ENCODE assay signal across 8 cellular contexts in genomic region chr15:67839358-67839928, GRCh38. TPM values are rescaled to one million over a fixed set of nuclear protein-coding genes. Genes with fewer than 3 reads are reported as not detected.
A peak's percentile ranks its signal among the peaks of the same experiment; 100 is the strongest.
DNase-seq lines count a peak whose midpoint lies in the region; ATAC-seq, FAIRE-seq and TF ChIP-seq lines count a peak whose summit lies in the region.

No MANE protein-coding gene starts in this region.

- H4K91ac ChIP-seq in H1 (replicated peaks; ENCODE audit: insufficient read length, low read length), result no peak overlapping the region

- H2BK12ac ChIP-seq in H1 (ENCODE audit: low read depth, low read length), result no peak overlapping the region

- no peak overlapping the region for H4K5ac ChIP-seq in H1 (ENCODE audit: insufficient read length, low read depth, low read length)

- peak overlapping the region; percentile 94 to 99 (median 97) for H3K27ac Mint-ChIP-seq in CD4-positive, CD25-positive, alpha-beta regulatory T cell
- H3K27ac Mint-ChIP-seq in T-helper 1 cell treated with Interleukin-12 subunit alpha and Interleukin-12 subunit beta and Interleukin-4 antibody, amounts not matched to agents 30 μg/mL and 1 μg/mL, for 36 hours, result peak overlapping the region; percentile 95

- H2BK20ac ChIP-seq in H1 (ENCODE audit: low read length), result no peak overlapping the region

- peak in 2 of 3 donors; percentile 24 to 65 for DNase-seq in CD4-positive, CD25-positive, alpha-beta regulatory T cell
- DNase-seq in MG63 (peak; percentile 29), H1 (ENCODE audit: low read depth in 1 of 2, low spot score in 2 of 2) (no peak), midbrain (lab: John Stamatoyannopoulos, UW) (peak; percentile 39), urothelium cell line (ENCODE audit: low spot score) (peak; percentile 72)

- H3K56ac ChIP-seq in H1 (replicated peaks; ENCODE audit: insufficient read length, low read depth, low read length), result no peak overlapping the region

- H2BK120ac ChIP-seq in H1 (replicated peaks; ENCODE audit: low read depth, low read length), result no peak overlapping the region

- peak; percentile 28 to 29 for ATAC-seq in CD4-positive, CD25-positive, alpha-beta regulatory T cell (ENCODE audit: low read depth in 2 of 2)
- peak; percentile 25 for ATAC-seq in GM19395 (IDR thresholded peaks at IDR 0.05; ENCODE audit: unreplicated experiment)
- ATAC-seq in GM18519 (IDR thresholded peaks at IDR 0.05; ENCODE audit: low FRiP score, unreplicated experiment), result no peak

- H4K20me1 ChIP-seq in H1 (replicated peaks in 1 of 2; ENCODE audit: control insufficient read depth in 1 of 2, insufficient read depth in 2 of 2, low read length in 2 of 2), result peaks cover 0 to 1% of the 10 kb centered on the region in 2 experiments

- H2BK5ac ChIP-seq in H1 (ENCODE audit: low read depth, low read length), result no peak overlapping the region

- H3K4ac ChIP-seq in H1 (replicated peaks; ENCODE audit: insufficient read length, low read depth, low read length), result no peak overlapping the region

- no peak for TF ChIP-seq POLR2A in H1 (IDR thresholded peaks at IDR 0.05; ENCODE audit: control extremely low read depth in 1 of 2, low read depth in 2 of 2, low read length in 2 of 2)

- no peak overlapping the region for H2AFZ ChIP-seq in H1 (ENCODE audit: low read length)

- no peak for TF ChIP-seq EP300 in H1 (IDR thresholded peaks at IDR 0.05; ENCODE audit: borderline replicate concordance in 1 of 2, low read depth in 2 of 2, low read length in 2 of 2)

- POLR2A ChIA-PET in H1 (lab: Charles Lee; ENCODE audit: partially characterized antibody), result interaction anchor here (0.6 to 1.3 kb wide), 3 partner anchors 14 to 491 kb away, joined by 3 to 4 read pairs (median 3); partner anchors contain the start of gene SKOR1

- peak overlapping the region; percentile 93 for H3K27ac ChIP-seq in CD4-positive, CD25-positive, alpha-beta regulatory T cell (ENCODE audit: insufficient read depth, low read length, poor library complexity, severe bottlenecking)
- no peak overlapping the region for H3K27ac ChIP-seq in H1 (ENCODE audit: low read depth, low read length)

- H3K79me1 ChIP-seq in H1 (ENCODE audit: low read depth, low read length), result no peaks in the 10 kb centered on the region

- H3K4me2 ChIP-seq in H1 (ENCODE audit: insufficient read depth in 1 of 2, low read depth in 2 of 2, low read length in 2 of 2), result peak overlapping the region; percentile 87

- H3K4me1 ChIP-seq in CD4-positive, CD25-positive, alpha-beta regulatory T cell (ENCODE audit: control insufficient read depth, insufficient read depth, low read length, poor library complexity, severe bottlenecking), result peaks cover 40% of the 10 kb centered on the region
- peaks cover 13 to 33% (median 19%) of the 10 kb centered on the region in 4 experiments for H3K4me1 ChIP-seq in H1 (replicated peaks in 1 of 4; ENCODE audit: control insufficient read depth in 3 of 4, insufficient read depth in 4 of 4, low read length in 3 of 4)

- H3K9me3 Mint-ChIP-seq in CD4-positive, CD25-positive, alpha-beta regulatory T cell, result peaks cover 0 to 5% (median 0%) of the 10 kb centered on the region in 7 donors
- H3K9me3 Mint-ChIP-seq in T-helper 1 cell treated with Interleukin-12 subunit alpha and Interleukin-12 subunit beta and Interleukin-4 antibody, amounts not matched to agents 30 μg/mL and 1 μg/mL, for 36 hours, result no peaks in the 10 kb centered on the region

- CTCF ChIA-PET in H1 (lab: Charles Lee; ENCODE audit: partially characterized antibody), result interaction anchor here (0.6 to 1.1 kb wide), 3 partner anchors 17 to 482 kb away, joined by 3 read pairs; no protein-coding TSS in a partner anchor

- H3K27me3 ChIP-seq in CD4-positive, CD25-positive, alpha-beta regulatory T cell (ENCODE audit: control insufficient read depth, insufficient read depth, low read length), result peaks cover 2% of the 10 kb centered on the region
- H3K27me3 ChIP-seq in MG63, result no peaks in the 10 kb centered on the region
- H3K27me3 ChIP-seq in H1 (replicated peaks in 1 of 4; ENCODE audit: control insufficient read depth in 3 of 4, extremely low read depth in 1 of 4, insufficient read depth in 3 of 4, low read length in 3 of 4), result peaks cover 26 to 51% (median 44%) of the 10 kb centered on the region in 4 experiments

- H3K79me2 ChIP-seq in H1 (ENCODE audit: control insufficient read depth in 1 of 2, insufficient read depth in 2 of 2, low read length in 2 of 2), result no peaks in the 10 kb centered on the region

- no peak overlapping the region for H4K8ac ChIP-seq in H1 (ENCODE audit: extremely low read depth, insufficient read depth, low read length)

- no peak for TF ChIP-seq RAD21 in H1 (IDR thresholded peaks at IDR 0.05 in 1 of 2, conservative IDR thresholded peaks at IDR 0.05 in 1 of 2; ENCODE audit: low read depth in 2 of 2, low read length in 2 of 2)

- no peaks in the 10 kb centered on the region for H3K36me3 ChIP-seq in CD4-positive, CD25-positive, alpha-beta regulatory T cell (ENCODE audit: control insufficient read depth, insufficient read depth, low read length)
- 0 out of 2 replicates have a peak, but pooled peaks cover 2% of the 10 kb centered on the region for H3K36me3 ChIP-seq in MG63
- H3K36me3 ChIP-seq in H1 (ENCODE audit: control insufficient read depth in 2 of 4, insufficient read depth in 4 of 4, low read length in 3 of 4), result no peaks in the 10 kb centered on the region

- FAIRE-seq in H1 (lab: Jason Lieb, UNC) (no peak), urothelium cell line (lab: Jason Lieb, UNC) (no peak)

- H2BK15ac ChIP-seq in H1 (ENCODE audit: low read length), result no peak overlapping the region

- 6% methylated on average over 12 of the region's 12 CpGs; no CpG with 5 or more reads in 1 of the 2 experiments for WGBS in H1 (ENCODE audit: extremely low coverage in 1 of 2, insufficient coverage in 1 of 2, insufficient read length in 1 of 2, insufficient replicate concordance in 2 of 2, low coverage in 1 of 2, low lambda C conversion rate in 2 of 2, missing lambda C conversion rate in 1 of 2), 2 experiments

- H3K27me3 Mint-ChIP-seq in CD4-positive, CD25-positive, alpha-beta regulatory T cell, result peaks cover 56% of the 10 kb centered on the region
- peaks cover 49% of the 10 kb centered on the region for H3K27me3 Mint-ChIP-seq in T-helper 1 cell treated with Interleukin-12 subunit alpha and Interleukin-12 subunit beta and Interleukin-4 antibody, amounts not matched to agents 30 μg/mL and 1 μg/mL, for 36 hours (ENCODE audit: low read depth)

- H3K36me3 Mint-ChIP-seq in CD4-positive, CD25-positive, alpha-beta regulatory T cell, result peaks cover 5% of the 10 kb centered on the region
- H3K36me3 Mint-ChIP-seq in T-helper 1 cell treated with Interleukin-12 subunit alpha and Interleukin-12 subunit beta and Interleukin-4 antibody, amounts not matched to agents 30 μg/mL and 1 μg/mL, for 36 hours (ENCODE audit: low read depth), result peaks cover 6% of the 10 kb centered on the region

- H3K4me3 ChIP-seq in CD4-positive, CD25-positive, alpha-beta regulatory T cell (ENCODE audit: low read depth, low read length), result peak overlapping the region; percentile 98
- H3K4me3 ChIP-seq in MG63, result peak overlapping the region; percentile 92
- H3K4me3 ChIP-seq in H1 (ENCODE audit: extremely low read depth in 1 of 4, insufficient read depth in 2 of 4, low read depth in 3 of 4, low read length in 4 of 4), result peak overlapping the region; percentile 63 to 99 (median 95)

- no peak overlapping the region for H3K9ac ChIP-seq in H1 (replicated peaks in 1 of 4; ENCODE audit: extremely low read depth in 1 of 4, low read depth in 3 of 4, low read length in 3 of 4)

- no peaks in the 10 kb centered on the region for H3K9me3 ChIP-seq in CD4-positive, CD25-positive, alpha-beta regulatory T cell (ENCODE audit: control insufficient read depth in 2 of 2, low read length in 2 of 2)
- H3K9me3 ChIP-seq in MG63, result no peaks in the 10 kb centered on the region
- no peaks in the 10 kb centered on the region for H3K9me3 ChIP-seq in H1 (ENCODE audit: insufficient read depth in 2 of 2, low read depth in 1 of 2, low read length in 1 of 2)

- peaks cover 7 to 44% (median 17%) of the 10 kb centered on the region in 4 donors for H3K4me1 Mint-ChIP-seq in CD4-positive, CD25-positive, alpha-beta regulatory T cell
- peaks cover 34% of the 10 kb centered on the region for H3K4me1 Mint-ChIP-seq in T-helper 1 cell treated with Interleukin-12 subunit alpha and Interleukin-12 subunit beta and Interleukin-4 antibody, amounts not matched to agents 30 μg/mL and 1 μg/mL, for 36 hours (ENCODE audit: low read depth)

- no peak overlapping the region for H2AK5ac ChIP-seq in H1 (ENCODE audit: low read depth, low read length)

- peaks cover 22% of the 10 kb centered on the region for H3K23me2 ChIP-seq in H1 (ENCODE audit: low read depth, low read length)

- no peak for TF ChIP-seq CTCF in H1 (IDR thresholded peaks at IDR 0.05; ENCODE audit: control extremely low read depth in 1 of 3, insufficient read depth in 1 of 3, low read depth in 1 of 3, low read length in 3 of 3)

- H3K4me3 Mint-ChIP-seq in CD4-positive, CD25-positive, alpha-beta regulatory T cell, result peak overlapping the region; percentile 93 to 99 (median 96)
- peak overlapping the region; percentile 89 for H3K4me3 Mint-ChIP-seq in T-helper 1 cell treated with Interleukin-12 subunit alpha and Interleukin-12 subunit beta and Interleukin-4 antibody, amounts not matched to agents 30 μg/mL and 1 μg/mL, for 36 hours

- H3K23ac ChIP-seq in H1 (ENCODE audit: insufficient read length), result no peak overlapping the region

- H3K14ac ChIP-seq in H1 (ENCODE audit: insufficient read length), result no peak overlapping the region

- H3K18ac ChIP-seq in H1 (ENCODE audit: extremely low read depth, low read length), result no peak overlapping the region

RNA-seq across cellular contexts. Expression of gene RNU6-1, which starts 0.4 kb away (rescaled TPM):
- not detected for total RNA-seq in CD4-positive, CD25-positive, alpha-beta regulatory T cell
- polyA plus RNA-seq in CD4-positive, CD25-positive, alpha-beta regulatory T cell, result not detected
- not detected in 2 replicates for total RNA-seq in MG63 (2014; rRNA removed; shearing (Covaris generic); ENCODE audit: low replicate concordance)
- not detected in 2 replicates for total RNA-seq in H1 (2021; fragmentation: NEBNext Ultra II Directional; extraction: Animal tissue kit (Norgen Biotek cat#: 25700))
- polyA plus RNA-seq in H1 (2011; rRNA removed), result not detected in 2 replicates
- polyA plus RNA-seq in H1 (2011; cell fraction: cytosol; rRNA removed), result not detected
- polyA plus RNA-seq in H1 (2011; cell fraction: nucleus; rRNA removed), result not detected
- polyA plus RNA-seq in H1 (2012, experiment 1 of 2), result not detected in 4 replicates
- polyA plus RNA-seq in H1 (2012, experiment 2 of 2), result not detected
- not detected for polyA plus RNA-seq in H1 (2013, experiment 1 of 2)
- polyA plus RNA-seq in H1 (2013, experiment 2 of 2), result not detected
- under 0.01 TPM in 1 of 2 replicates, not detected in the other for polyA minus RNA-seq in H1 (2011; rRNA and poly(A)+ RNA removed)
- polyA minus RNA-seq in H1 (2011; cell fraction: cytosol; rRNA and poly(A)+ RNA removed), result not detected
- polyA minus RNA-seq in H1 (2011; cell fraction: nucleus; rRNA and poly(A)+ RNA removed), result not detected

RNA-seq across cellular contexts. Expression of gene SKOR1, which starts 14.1 kb away (rescaled TPM):
- total RNA-seq in CD4-positive, CD25-positive, alpha-beta regulatory T cell, result 2.5 TPM
- polyA plus RNA-seq in CD4-positive, CD25-positive, alpha-beta regulatory T cell, result not detected
- total RNA-seq in MG63 (2014; rRNA removed; shearing (Covaris generic); ENCODE audit: low replicate concordance), result not detected in 2 replicates
- total RNA-seq in H1 (2021; fragmentation: NEBNext Ultra II Directional; extraction: Animal tissue kit (Norgen Biotek cat#: 25700)), result 0.11 TPM in 2 replicates
- polyA plus RNA-seq in H1 (2011; rRNA removed), result 0.03 and 0.08 TPM in 2 replicates
- polyA plus RNA-seq in H1 (2011; cell fraction: cytosol; rRNA removed), result 0.05 TPM
- 0.13 TPM for polyA plus RNA-seq in H1 (2011; cell fraction: nucleus; rRNA removed)
- polyA plus RNA-seq in H1 (2012, experiment 1 of 2), result 0.06 to 0.12 TPM (median 0.07 TPM) in 3 of 4 replicates, not detected in the other
- polyA plus RNA-seq in H1 (2012, experiment 2 of 2), result not detected
- polyA plus RNA-seq in H1 (2013, experiment 1 of 2), result 0.04 TPM
- 0.04 TPM for polyA plus RNA-seq in H1 (2013, experiment 2 of 2)
- not detected in 2 replicates for polyA minus RNA-seq in H1 (2011; rRNA and poly(A)+ RNA removed)
- not detected for polyA minus RNA-seq in H1 (2011; cell fraction: cytosol; rRNA and poly(A)+ RNA removed)
- polyA minus RNA-seq in H1 (2011; cell fraction: nucleus; rRNA and poly(A)+ RNA removed), result 0.40 TPM

Comparison
In these comparisons a context has a peak if more than half of its experiments do, and no peak if none do; other contexts are left out.
1. DNase-seq: peak in CD4-positive, CD25-positive, alpha-beta regulatory T cell (2 of 3), MG63 (single experiment), midbrain (single experiment) and urothelium cell line (single experiment); none in H1 (0 of 2).
2. Peak in every context shown above with its lines, with median percentiles within 50 percentile points of each other: H3K4me3 ChIP-seq.